In genomic region chr5:65866837-65867508, GRCh38 we compare ENCODE assay signal across 1 cellular context.
TF ChIP-seq lines count a peak whose summit lies in the region.

No MANE protein-coding gene starts in this region.

TF ChIP-seq in HEK293T, 16 proteins besides CTCF, POLR2A, EP300 and RAD21 (continued from another document):
- TF ChIP-seq, protein P1, sequence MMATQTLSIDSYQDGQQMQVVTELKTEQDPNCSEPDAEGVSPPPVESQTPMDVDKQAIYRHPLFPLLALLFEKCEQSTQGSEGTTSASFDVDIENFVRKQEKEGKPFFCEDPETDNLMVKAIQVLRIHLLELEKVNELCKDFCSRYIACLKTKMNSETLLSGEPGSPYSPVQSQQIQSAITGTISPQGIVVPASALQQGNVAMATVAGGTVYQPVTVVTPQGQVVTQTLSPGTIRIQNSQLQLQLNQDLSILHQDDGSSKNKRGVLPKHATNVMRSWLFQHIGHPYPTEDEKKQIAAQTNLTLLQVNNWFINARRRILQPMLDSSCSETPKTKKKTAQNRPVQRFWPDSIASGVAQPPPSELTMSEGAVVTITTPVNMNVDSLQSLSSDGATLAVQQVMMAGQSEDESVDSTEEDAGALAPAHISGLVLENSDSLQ (IDR thresholded peaks at IDR 0.05), result peak; percentile 25
- TF ChIP-seq ARNT (IDR thresholded peaks at IDR 0.05), result no peak
